Comparison of ENCODE assay signal across 1 cellular context in genomic region chr6:31114970-31115849, GRCh38.
TF ChIP-seq lines count a peak whose summit lies in the region.

No MANE protein-coding gene starts in this region.

TF ChIP-seq in HepG2, 621 proteins besides CTCF, POLR2A, EP300 and RAD21:
- TF ChIP-seq ZNF589 (CRISPR knock-in tag; conservative IDR thresholded peaks at IDR 0.05) (no peak), ZC3H13 (CRISPR knock-in tag; IDR thresholded peaks at IDR 0.05) (no peak), ZSCAN5A (CRISPR knock-in tag; IDR thresholded peaks at IDR 0.05; ENCODE audit: borderline replicate concordance) (no peak), ZNF598 (CRISPR knock-in tag; IDR thresholded peaks at IDR 0.05; ENCODE audit: borderline replicate concordance) (no peak), UBTF (CRISPR knock-in tag; IDR thresholded peaks at IDR 0.05) (no peak), ZFX (CRISPR knock-in tag; IDR thresholded peaks at IDR 0.05; ENCODE audit: low read depth) (no peak), MEF2D (CRISPR knock-in tag; IDR thresholded peaks at IDR 0.05) (no peak), SIN3A (IDR thresholded peaks at IDR 0.05; ENCODE audit: borderline replicate concordance, low read depth, low read length) (no peak), TGIF2 (CRISPR knock-in tag; IDR thresholded peaks at IDR 0.05) (no peak), YY1 (IDR thresholded peaks at IDR 0.05; ENCODE audit: insufficient read depth, insufficient replicate concordance, low read depth, low read length) (no peak), GFI1 (CRISPR knock-in tag; IDR thresholded peaks at IDR 0.05; ENCODE audit: borderline replicate concordance) (no peak), FOXK2 (IDR thresholded peaks at IDR 0.05) (no peak), STAT5B (CRISPR knock-in tag; IDR thresholded peaks at IDR 0.05) (no peak), ZNF678 (CRISPR knock-in tag; IDR thresholded peaks at IDR 0.05) (no peak), HMGA1 (CRISPR knock-in tag; conservative IDR thresholded peaks at IDR 0.05) (no peak), ATF1 (CRISPR knock-in tag; IDR thresholded peaks at IDR 0.05) (no peak), MXD1 (CRISPR knock-in tag; IDR thresholded peaks at IDR 0.05) (no peak)
- TF ChIP-seq, protein P1, sequence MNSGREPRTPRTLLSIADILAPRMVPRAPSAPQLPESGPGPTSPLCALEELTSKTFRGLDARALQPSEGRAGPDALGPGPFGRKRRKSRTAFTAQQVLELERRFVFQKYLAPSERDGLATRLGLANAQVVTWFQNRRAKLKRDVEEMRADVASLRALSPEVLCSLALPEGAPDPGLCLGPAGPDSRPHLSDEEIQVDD (CRISPR knock-in tag; IDR thresholded peaks at IDR 0.05; ENCODE audit: borderline replicate concordance), result no peak
- TF ChIP-seq, protein P2, sequence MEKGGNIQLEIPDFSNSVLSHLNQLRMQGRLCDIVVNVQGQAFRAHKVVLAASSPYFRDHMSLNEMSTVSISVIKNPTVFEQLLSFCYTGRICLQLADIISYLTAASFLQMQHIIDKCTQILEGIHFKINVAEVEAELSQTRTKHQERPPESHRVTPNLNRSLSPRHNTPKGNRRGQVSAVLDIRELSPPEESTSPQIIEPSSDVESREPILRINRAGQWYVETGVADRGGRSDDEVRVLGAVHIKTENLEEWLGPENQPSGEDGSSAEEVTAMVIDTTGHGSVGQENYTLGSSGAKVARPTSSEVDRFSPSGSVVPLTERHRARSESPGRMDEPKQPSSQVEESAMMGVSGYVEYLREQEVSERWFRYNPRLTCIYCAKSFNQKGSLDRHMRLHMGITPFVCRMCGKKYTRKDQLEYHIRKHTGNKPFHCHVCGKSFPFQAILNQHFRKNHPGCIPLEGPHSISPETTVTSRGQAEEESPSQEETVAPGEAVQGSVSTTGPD (CRISPR knock-in tag; IDR thresholded peaks at IDR 0.05), result no peak
